ENCODE assay signal across 31 cellular contexts in genomic region chr19:44973982-44974735, GRCh38. TPM values are rescaled to one million over a fixed set of nuclear protein-coding genes. Genes with fewer than 3 reads are reported as not detected.
"Had no signal": no experiment of that assay in that cellular context is flagged by ENCODE, and none has a peak within 500 bp of the region (broad histone marks: within the 10 kb centered on the region; RNA-seq: fewer than 3 reads in every experiment).

No MANE protein-coding gene starts in this region.

- H3K9me3 Mint-ChIP-seq: activated CD8-positive, alpha-beta T cell treated with anti-CD3 and anti-CD28 coated beads for 36 hours; activated naive CD8-positive, alpha-beta T cell treated with anti-CD3 and anti-CD28 coated beads, Interleukin-2, amount 50 U/mL, for 24 hours; activated T-cell treated with anti-CD3 and anti-CD28 coated beads, Interleukin-2, amount 50 U/mL, for 4 hours; activated T-helper 1 cell treated with anti-CD3 and anti-CD28 coated beads, Interleukin-12 subunit alpha, Interleukin-12 subunit beta, Interleukin-2, Interleukin-4 antibody, amounts not matched to agents 30 ng/mL and 10 ng/mL and 1 ng/mL, durations not matched to agents 14 hours and 24 hours and 36 hours had no signal

- DNase-seq: activated CD4-positive, alpha-beta T cell treated with anti-CD3 and anti-CD28 coated beads for 1 hour; activated CD4-positive, alpha-beta T cell treated with anti-CD3 and anti-CD28 coated beads for 48 hours; activated CD4-positive, CD25-positive, alpha-beta regulatory T cell; activated CD8-positive, alpha-beta T cell treated with anti-CD3 and anti-CD28 coated beads for 36 hours; activated effector memory CD4-positive, alpha-beta T cell treated with Interleukin-2 at 50 U/mL for 16 hours; activated naive CD8-positive, alpha-beta T cell treated with anti-CD3 and anti-CD28 coated beads, Interleukin-2, amount 50 U/mL, for 24 hours; activated T-cell treated with anti-CD3 and anti-CD28 coated beads, Interleukin-2, amount 50 U/mL, for 4 hours; amniotic stem cell; aorta; brain microvascular endothelial cell; MM.1S; NCI-H1092; NCI-H1436 treated with DMSO at 0.1 percent for 48 hours; NCI-H1694 treated with DMSO at 0.1 percent for 48 hours; NCI-H2029; NCI-H345; NCI-H524 treated with DMSO at 0.1 percent for 48 hours; PC-9; Right ventricle myocardium superior; SW 1271; T-helper 1 cell; T-helper 2 cell; T-helper 9 cell had no signal

- H3K27ac Mint-ChIP-seq: activated CD8-positive, alpha-beta T cell treated with anti-CD3 and anti-CD28 coated beads for 36 hours; activated naive CD8-positive, alpha-beta T cell; activated naive CD8-positive, alpha-beta T cell treated with anti-CD3 and anti-CD28 coated beads, Interleukin-2, amount 50 U/mL, for 24 hours; activated T-helper 1 cell treated with anti-CD3 and anti-CD28 coated beads, Interleukin-12 subunit alpha, Interleukin-12 subunit beta, Interleukin-2, Interleukin-4 antibody, amounts not matched to agents 30 ng/mL and 10 ng/mL and 1 ng/mL, durations not matched to agents 14 hours and 24 hours and 36 hours had no signal

- H3K4me3 ChIP-seq: PC-9 had no signal

- H3K27ac ChIP-seq: brain microvascular endothelial cell, KMS-11, PC-9, VCaP had no signal

- H3K27me3 Mint-ChIP-seq: activated CD8-positive, alpha-beta T cell treated with anti-CD3 and anti-CD28 coated beads for 36 hours; activated naive CD8-positive, alpha-beta T cell; activated naive CD8-positive, alpha-beta T cell treated with anti-CD3 and anti-CD28 coated beads, Interleukin-2, amount 50 U/mL, for 24 hours had no signal

- H3K27me3 ChIP-seq: brain microvascular endothelial cell had no signal

- ATAC-seq: activated CD8-positive, alpha-beta T cell treated with anti-CD3 and anti-CD28 coated beads for 36 hours; activated naive CD8-positive, alpha-beta T cell treated with anti-CD3 and anti-CD28 coated beads, Interleukin-2, amount 50 U/mL, for 24 hours; activated T-cell treated with anti-CD3 and anti-CD28 coated beads, Interleukin-2, amount 50 U/mL, for 4 hours had no signal

- H3K4me3 Mint-ChIP-seq: activated CD8-positive, alpha-beta T cell treated with anti-CD3 and anti-CD28 coated beads for 36 hours; activated naive CD8-positive, alpha-beta T cell; activated naive CD8-positive, alpha-beta T cell treated with anti-CD3 and anti-CD28 coated beads, Interleukin-2, amount 50 U/mL, for 24 hours; activated T-cell treated with anti-CD3 and anti-CD28 coated beads, Interleukin-2, amount 50 U/mL, for 4 hours; activated T-helper 1 cell treated with anti-CD3 and anti-CD28 coated beads, Interleukin-12 subunit alpha, Interleukin-12 subunit beta, Interleukin-2, Interleukin-4 antibody, amounts not matched to agents 30 ng/mL and 10 ng/mL and 1 ng/mL, durations not matched to agents 14 hours and 24 hours and 36 hours had no signal

RNA-seq across cellular contexts. Expression of gene APOC2, which starts 28.3 kb away (rescaled TPM):
- total RNA-seq: activated CD8-positive, alpha-beta memory T cell treated with anti-CD3 and anti-CD28 coated beads for 36 hours; activated CD8-positive, alpha-beta T cell treated with anti-CD3 and anti-CD28 coated beads for 36 hours; activated T-cell treated with anti-CD3 and anti-CD28 coated beads, Interleukin-2, amount 50 U/mL, for 4 hours; activated T-helper 1 cell treated with anti-CD3 and anti-CD28 coated beads, Interleukin-12 subunit alpha, Interleukin-12 subunit beta, Interleukin-2, Interleukin-4 antibody, amounts not matched to agents 30 ng/mL and 10 ng/mL and 1 ng/mL, durations not matched to agents 14 hours and 24 hours and 36 hours; cardiac septum; LHCN-M2; NCI-H460; PC-9; Right ventricle myocardium superior had no signal

RNA-seq across cellular contexts. Expression of gene APOC4, which starts 32.1 kb away (rescaled TPM):
- total RNA-seq: activated CD8-positive, alpha-beta memory T cell treated with anti-CD3 and anti-CD28 coated beads for 36 hours; activated CD8-positive, alpha-beta T cell treated with anti-CD3 and anti-CD28 coated beads for 36 hours; activated T-cell treated with anti-CD3 and anti-CD28 coated beads, Interleukin-2, amount 50 U/mL, for 4 hours; activated T-helper 1 cell treated with anti-CD3 and anti-CD28 coated beads, Interleukin-12 subunit alpha, Interleukin-12 subunit beta, Interleukin-2, Interleukin-4 antibody, amounts not matched to agents 30 ng/mL and 10 ng/mL and 1 ng/mL, durations not matched to agents 14 hours and 24 hours and 36 hours; aorta; cardiac septum; LHCN-M2; NCI-H460; PC-9; Right ventricle myocardium superior had no signal
